Comparison of ENCODE assay signal across 20 cellular contexts in genomic region chr2:176470713-176471112, GRCh38.
DNase-seq lines count a peak whose midpoint lies in the region; ATAC-seq and TF ChIP-seq lines count a peak whose summit lies in the region.
"Had no signal": no experiment of that assay in that cellular context is flagged by ENCODE, and none has a peak within 500 bp of the region (broad histone marks: within the 10 kb centered on the region; RNA-seq: fewer than 3 reads in every experiment).

No MANE protein-coding gene starts in this region.

- no peak for TF ChIP-seq CTCF in GM10266 (IDR thresholded peaks at IDR 0.05; ENCODE audit: control insufficient read depth, insufficient read depth, low read depth, missing control alignments)

- H3K36me3 Mint-ChIP-seq in activated naive CD8-positive, alpha-beta T cell treated with anti-CD3 and anti-CD28 coated beads, Interleukin-2, amount 50 U/mL, for 24 hours (ENCODE audit: low read depth) = no peaks in the 10 kb centered on the region
- no peaks in the 10 kb centered on the region for H3K36me3 Mint-ChIP-seq in stimulated activated naive B cell treated with anti-CD40 and anti-IgM and Interleukin-4, amounts not matched to agents 10 μg/mL and 1 μg/mL and 100 μg/mL, for 72 hours
- H3K36me3 Mint-ChIP-seq: CD14-positive monocyte; CD8-positive, alpha-beta memory T cell had no signal

- DNase-seq in stimulated activated naive CD8-positive, alpha-beta T cell treated with anti-CD3 and anti-CD28 coated beads, Interleukin-15, Interleukin-2, amounts not matched to agents 100 U/mL and 50 U/mL, for 24 hours = peak; percentile 12
- DNase-seq in stimulated activated naive CD8-positive, alpha-beta T cell treated with anti-CD3 and anti-CD28 coated beads, Interleukin-15, amount 100 ng/mL, for 72 hours = no peak
- DNase-seq in activated naive CD8-positive, alpha-beta T cell treated with anti-CD3 and anti-CD28 coated beads, Interleukin-2, amount 50 U/mL, for 24 hours = no peak
- no peak for DNase-seq in stimulated activated naive B cell treated with anti-CD40 and anti-IgM and Interleukin-4, amounts not matched to agents 10 μg/mL and 1 μg/mL and 100 μg/mL, for 72 hours
- DNase-seq in GM10266 (ENCODE audit: extremely low spot score) = no peak
- DNase-seq: 8988T; ACHN; AML-193; BE2C; CD4-positive, alpha-beta T cell; CD8-positive, alpha-beta memory T cell; DMS 273 treated with DMSO at 0.1 percent for 48 hours; DMS79; GF-D8; GM23248; H7; HCEC 1CT had no signal

- H3K27ac Mint-ChIP-seq in stimulated activated naive CD8-positive, alpha-beta T cell treated with anti-CD3 and anti-CD28 coated beads, Interleukin-15, amount 100 ng/mL, for 72 hours = no peak overlapping the region
- no peak overlapping the region for H3K27ac Mint-ChIP-seq in activated naive CD8-positive, alpha-beta T cell treated with anti-CD3 and anti-CD28 coated beads, Interleukin-2, amount 50 U/mL, for 24 hours
- H3K27ac Mint-ChIP-seq in stimulated activated naive B cell treated with anti-CD40 and anti-IgM and Interleukin-4, amounts not matched to agents 10 μg/mL and 1 μg/mL and 100 μg/mL, for 72 hours = no peak overlapping the region
- H3K27ac Mint-ChIP-seq: CD14-positive monocyte; CD4-positive, alpha-beta T cell; CD8-positive, alpha-beta memory T cell had no signal

- H3K9me3 Mint-ChIP-seq in stimulated activated naive CD8-positive, alpha-beta T cell treated with anti-CD3 and anti-CD28 coated beads, Interleukin-15, amount 100 ng/mL, for 72 hours = peaks cover 5 to 7% of the 10 kb centered on the region in 2 donors
- peaks cover 4% of the 10 kb centered on the region for H3K9me3 Mint-ChIP-seq in activated naive CD8-positive, alpha-beta T cell treated with anti-CD3 and anti-CD28 coated beads, Interleukin-2, amount 50 U/mL, for 24 hours
- H3K9me3 Mint-ChIP-seq in stimulated activated naive B cell treated with anti-CD40 and anti-IgM and Interleukin-4, amounts not matched to agents 10 μg/mL and 1 μg/mL and 100 μg/mL, for 72 hours = peaks cover 0 to 4% of the 10 kb centered on the region in 2 donors
- H3K9me3 Mint-ChIP-seq: CD4-positive, alpha-beta T cell; CD8-positive, alpha-beta memory T cell had no signal

- no peak overlapping the region for H3K4me3 Mint-ChIP-seq in stimulated activated naive CD8-positive, alpha-beta T cell treated with anti-CD3 and anti-CD28 coated beads, Interleukin-15, amount 100 ng/mL, for 72 hours
- no peak overlapping the region for H3K4me3 Mint-ChIP-seq in activated naive CD8-positive, alpha-beta T cell treated with anti-CD3 and anti-CD28 coated beads, Interleukin-2, amount 50 U/mL, for 24 hours
- no peak overlapping the region for H3K4me3 Mint-ChIP-seq in stimulated activated naive B cell treated with anti-CD40 and anti-IgM and Interleukin-4, amounts not matched to agents 10 μg/mL and 1 μg/mL and 100 μg/mL, for 72 hours
- H3K4me3 Mint-ChIP-seq: CD14-positive monocyte; CD4-positive, alpha-beta T cell; CD8-positive, alpha-beta memory T cell had no signal

- peaks cover 9% of the 10 kb centered on the region for H3K27me3 Mint-ChIP-seq in stimulated activated naive CD8-positive, alpha-beta T cell treated with anti-CD3 and anti-CD28 coated beads, Interleukin-15, amount 100 ng/mL, for 72 hours
- peaks cover 14% of the 10 kb centered on the region for H3K27me3 Mint-ChIP-seq in activated naive CD8-positive, alpha-beta T cell treated with anti-CD3 and anti-CD28 coated beads, Interleukin-2, amount 50 U/mL, for 24 hours
- H3K27me3 Mint-ChIP-seq in stimulated activated naive B cell treated with anti-CD40 and anti-IgM and Interleukin-4, amounts not matched to agents 10 μg/mL and 1 μg/mL and 100 μg/mL, for 72 hours = peaks cover 0 to 17% of the 10 kb centered on the region in 2 donors

- H3K4me1 Mint-ChIP-seq in stimulated activated naive CD8-positive, alpha-beta T cell treated with anti-CD3 and anti-CD28 coated beads, Interleukin-15, amount 100 ng/mL, for 72 hours = peaks cover 17% of the 10 kb centered on the region
- H3K4me1 Mint-ChIP-seq in activated naive CD8-positive, alpha-beta T cell treated with anti-CD3 and anti-CD28 coated beads, Interleukin-2, amount 50 U/mL, for 24 hours = peaks cover 32% of the 10 kb centered on the region
- peaks cover 5 to 29% of the 10 kb centered on the region in 2 donors for H3K4me1 Mint-ChIP-seq in stimulated activated naive B cell treated with anti-CD40 and anti-IgM and Interleukin-4, amounts not matched to agents 10 μg/mL and 1 μg/mL and 100 μg/mL, for 72 hours

- ATAC-seq in stimulated activated naive CD8-positive, alpha-beta T cell treated with anti-CD3 and anti-CD28 coated beads, Interleukin-15, Interleukin-2, amounts not matched to agents 100 U/mL and 50 U/mL, for 24 hours = peak; percentile 89
- no peak for ATAC-seq in stimulated activated naive CD8-positive, alpha-beta T cell treated with anti-CD3 and anti-CD28 coated beads, Interleukin-15, amount 100 ng/mL, for 72 hours
- ATAC-seq in activated naive CD8-positive, alpha-beta T cell treated with anti-CD3 and anti-CD28 coated beads, Interleukin-2, amount 50 U/mL, for 24 hours = peak; percentile 92
- peak; percentile 23 to 25 for ATAC-seq in stimulated activated naive B cell treated with anti-CD40 and anti-IgM and Interleukin-4, amounts not matched to agents 10 μg/mL and 1 μg/mL and 100 μg/mL, for 72 hours (replicated peaks)
- ATAC-seq in HG03571 (IDR thresholded peaks at IDR 0.05; ENCODE audit: unreplicated experiment) = no peak
- ATAC-seq: A549 had no signal

Comparison
In these comparisons a context has a peak if more than half of its experiments do, and no peak if none do; other contexts are left out.
1. ATAC-seq: peak in stimulated activated naive CD8-positive, alpha-beta T cell treated with anti-CD3 and anti-CD28 coated beads, Interleukin-15, Interleukin-2, amounts not matched to agents 100 U/mL and 50 U/mL, for 24 hours (single experiment), activated naive CD8-positive, alpha-beta T cell treated with anti-CD3 and anti-CD28 coated beads, Interleukin-2, amount 50 U/mL, for 24 hours (single experiment) and stimulated activated naive B cell treated with anti-CD40 and anti-IgM and Interleukin-4, amounts not matched to agents 10 μg/mL and 1 μg/mL and 100 μg/mL, for 72 hours (2 of 2); none in stimulated activated naive CD8-positive, alpha-beta T cell treated with anti-CD3 and anti-CD28 coated beads, Interleukin-15, amount 100 ng/mL, for 72 hours (single experiment) and HG03571 (single experiment).